ENCODE assay signal across 3 cellular contexts in the genomic region with DNA sequence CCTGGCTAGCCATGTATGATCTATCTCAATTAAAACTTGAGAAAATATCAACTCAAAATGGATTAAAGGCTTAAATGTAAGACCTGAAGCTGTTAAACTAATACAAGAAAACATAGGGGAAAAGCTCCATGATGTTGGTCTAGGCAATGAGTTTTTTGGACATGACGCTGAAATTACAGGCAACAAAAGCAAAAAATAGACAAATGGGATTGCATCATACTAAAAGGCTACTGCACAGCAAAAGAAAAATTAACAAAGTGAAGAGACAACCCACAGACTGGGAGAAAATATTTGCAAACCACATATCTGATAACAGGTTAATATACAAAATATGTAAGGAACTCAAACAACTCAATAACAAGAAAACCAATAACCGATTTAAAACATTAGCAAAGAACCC.
A peak's percentile ranks its signal among the peaks of the same experiment; 100 is the strongest.
TF ChIP-seq lines count a peak whose summit lies in the region.

No MANE protein-coding gene starts in this region.

TF ChIP-seq in IMR-90, 13 proteins besides CTCF, POLR2A, EP300 and RAD21:
- TF ChIP-seq CEBPB (IDR thresholded peaks at IDR 0.05; ENCODE audit: low read depth, low read length) = peak; percentile 62
- TF ChIP-seq MAZ (IDR thresholded peaks at IDR 0.05; ENCODE audit: borderline replicate concordance, low read depth, low read length) = no peak

TF ChIP-seq in K562, 482 proteins besides CTCF, POLR2A, EP300 and RAD21:
- TF ChIP-seq CEBPG (CRISPR knock-in tag; IDR thresholded peaks at IDR 0.05) (no peak), CEBPG (tag; conservative IDR thresholded peaks at IDR 0.05 in 1 of 2, IDR thresholded peaks at IDR 0.05 in 1 of 2) (peak in 1 of 2 experiments; percentile 75; a peak in 2 of 4 replicates), CEBPB (tag; IDR thresholded peaks at IDR 0.05) (peak; percentile 35; the same call in 1 of the 2 replicates)
- TF ChIP-seq, protein P1, sequence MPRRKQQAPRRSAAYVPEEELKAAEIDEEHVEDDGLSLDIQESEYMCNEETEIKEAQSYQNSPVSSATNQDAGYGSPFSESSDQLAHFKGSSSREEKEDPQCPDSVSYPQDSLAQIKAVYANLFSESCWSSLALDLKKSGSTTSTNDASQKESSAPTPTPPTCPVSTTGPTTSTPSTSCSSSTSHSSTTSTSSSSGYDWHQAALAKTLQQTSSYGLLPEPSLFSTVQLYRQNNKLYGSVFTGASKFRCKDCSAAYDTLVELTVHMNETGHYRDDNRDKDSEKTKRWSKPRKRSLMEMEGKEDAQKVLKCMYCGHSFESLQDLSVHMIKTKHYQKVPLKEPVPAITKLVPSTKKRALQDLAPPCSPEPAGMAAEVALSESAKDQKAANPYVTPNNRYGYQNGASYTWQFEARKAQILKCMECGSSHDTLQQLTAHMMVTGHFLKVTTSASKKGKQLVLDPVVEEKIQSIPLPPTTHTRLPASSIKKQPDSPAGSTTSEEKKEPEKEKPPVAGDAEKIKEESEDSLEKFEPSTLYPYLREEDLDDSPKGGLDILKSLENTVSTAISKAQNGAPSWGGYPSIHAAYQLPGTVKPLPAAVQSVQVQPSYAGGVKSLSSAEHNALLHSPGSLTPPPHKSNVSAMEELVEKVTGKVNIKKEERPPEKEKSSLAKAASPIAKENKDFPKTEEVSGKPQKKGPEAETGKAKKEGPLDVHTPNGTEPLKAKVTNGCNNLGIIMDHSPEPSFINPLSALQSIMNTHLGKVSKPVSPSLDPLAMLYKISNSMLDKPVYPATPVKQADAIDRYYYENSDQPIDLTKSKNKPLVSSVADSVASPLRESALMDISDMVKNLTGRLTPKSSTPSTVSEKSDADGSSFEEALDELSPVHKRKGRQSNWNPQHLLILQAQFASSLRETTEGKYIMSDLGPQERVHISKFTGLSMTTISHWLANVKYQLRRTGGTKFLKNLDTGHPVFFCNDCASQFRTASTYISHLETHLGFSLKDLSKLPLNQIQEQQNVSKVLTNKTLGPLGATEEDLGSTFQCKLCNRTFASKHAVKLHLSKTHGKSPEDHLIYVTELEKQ (CRISPR knock-in tag; IDR thresholded peaks at IDR 0.05) = no peak

TF ChIP-seq in HepG2, 621 proteins besides CTCF, POLR2A, EP300 and RAD21:
- TF ChIP-seq ATF7 (IDR thresholded peaks at IDR 0.05) (peak; percentile 27; the same call in 1 of the 2 replicates), ATF7 (CRISPR knock-in tag; IDR thresholded peaks at IDR 0.05) (no peak)
- TF ChIP-seq, protein P2, sequence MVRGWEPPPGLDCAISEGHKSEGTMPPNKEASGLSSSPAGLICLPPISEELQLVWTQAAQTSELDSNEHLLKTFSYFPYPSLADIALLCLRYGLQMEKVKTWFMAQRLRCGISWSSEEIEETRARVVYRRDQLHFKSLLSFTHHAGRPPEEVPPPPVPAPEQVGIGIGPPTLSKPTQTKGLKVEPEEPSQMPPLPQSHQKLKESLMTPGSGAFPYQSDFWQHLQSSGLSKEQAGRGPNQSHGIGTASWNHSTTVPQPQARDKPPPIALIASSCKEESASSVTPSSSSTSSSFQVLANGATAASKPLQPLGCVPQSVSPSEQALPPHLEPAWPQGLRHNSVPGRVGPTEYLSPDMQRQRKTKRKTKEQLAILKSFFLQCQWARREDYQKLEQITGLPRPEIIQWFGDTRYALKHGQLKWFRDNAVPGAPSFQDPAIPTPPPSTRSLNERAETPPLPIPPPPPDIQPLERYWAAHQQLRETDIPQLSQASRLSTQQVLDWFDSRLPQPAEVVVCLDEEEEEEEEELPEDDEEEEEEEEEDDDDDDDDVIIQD (CRISPR knock-in tag; IDR thresholded peaks at IDR 0.05; ENCODE audit: low read depth) = no peak
TF ChIP-seq in HepG2: peak in this region for 1.
